ENCODE assay signal across 15 cellular contexts in genomic region chr3:71616571-71617021, GRCh38.
"Had no signal": no experiment of that assay in that cellular context is flagged by ENCODE, and none has a peak within 500 bp of the region (broad histone marks: within the 10 kb centered on the region; RNA-seq: fewer than 3 reads in every experiment).

No MANE protein-coding gene starts in this region.

- H3K36me3 Mint-ChIP-seq: natural killer cell treated with Interleukin-12 subunit alpha and Interleukin-12 subunit beta and Interleukin-15 and Interleukin-18, amount 100 ng/mL, for 72 hours had no signal

- ATAC-seq: heart left ventricle; left lung; natural killer cell treated with Interleukin-12 subunit alpha and Interleukin-12 subunit beta and Interleukin-15 and Interleukin-18, amount 100 ng/mL, for 72 hours; right lobe of liver had no signal

- H3K9me3 Mint-ChIP-seq: natural killer cell treated with Interleukin-12 subunit alpha and Interleukin-12 subunit beta and Interleukin-15 and Interleukin-18, amount 100 ng/mL, for 72 hours had no signal

- H3K9me3 ChIP-seq: heart left ventricle, prostate gland, right lobe of liver, SJCRH30, stomach, thyroid gland, vagina had no signal

- H3K27me3 Mint-ChIP-seq: natural killer cell treated with Interleukin-12 subunit alpha and Interleukin-12 subunit beta and Interleukin-15 and Interleukin-18, amount 100 ng/mL, for 72 hours had no signal

- H3K4me1 ChIP-seq: heart left ventricle, left lung, prostate gland, SJCRH30, stomach, thyroid gland, vagina had no signal

- H3K27ac Mint-ChIP-seq: activated T-helper 2 cell treated with anti-CD3 and anti-CD28 coated beads, Interferon-gamma antibody, Interleukin-2, Interleukin-4, amounts not matched to agents 10 μg/mL and 5 μg/mL and 100 μg/mL, durations not matched to agents 14 hours and 24 hours and 36 hours; natural killer cell treated with Interleukin-12 subunit alpha and Interleukin-12 subunit beta and Interleukin-15 and Interleukin-18, amount 100 ng/mL, for 72 hours had no signal

- H3K36me3 ChIP-seq: heart left ventricle, left lung, prostate gland, right lobe of liver, SJCRH30, stomach, thyroid gland, vagina, WERI-Rb-1 had no signal

- DNase-seq: effector CD4-positive, alpha-beta T cell; heart left ventricle; left lung; nucleus accumbens; right lobe of liver; SJCRH30; stimulated activated CD4-positive, alpha-beta T cell treated with anti-CD3 and anti-CD28 coated beads, Interleukin-1b, Interleukin-23, amount 100 ng/mL, for 48 hours; stomach; SW 1271; thyroid gland; WERI-Rb-1 had no signal

- H3K27ac ChIP-seq: heart left ventricle, left lung, prostate gland, right lobe of liver, SJCRH30, stomach, thyroid gland, vagina, WERI-Rb-1 had no signal

- H3K4me3 ChIP-seq: heart left ventricle, left lung, prostate gland, right lobe of liver, SJCRH30, stomach, thyroid gland, vagina had no signal

- H3K4me3 Mint-ChIP-seq: natural killer cell treated with Interleukin-12 subunit alpha and Interleukin-12 subunit beta and Interleukin-15 and Interleukin-18, amount 100 ng/mL, for 72 hours had no signal

- H3K27me3 ChIP-seq: heart left ventricle, left lung, right lobe of liver, SJCRH30, stomach, thyroid gland, vagina had no signal
